In the genomic region with DNA sequence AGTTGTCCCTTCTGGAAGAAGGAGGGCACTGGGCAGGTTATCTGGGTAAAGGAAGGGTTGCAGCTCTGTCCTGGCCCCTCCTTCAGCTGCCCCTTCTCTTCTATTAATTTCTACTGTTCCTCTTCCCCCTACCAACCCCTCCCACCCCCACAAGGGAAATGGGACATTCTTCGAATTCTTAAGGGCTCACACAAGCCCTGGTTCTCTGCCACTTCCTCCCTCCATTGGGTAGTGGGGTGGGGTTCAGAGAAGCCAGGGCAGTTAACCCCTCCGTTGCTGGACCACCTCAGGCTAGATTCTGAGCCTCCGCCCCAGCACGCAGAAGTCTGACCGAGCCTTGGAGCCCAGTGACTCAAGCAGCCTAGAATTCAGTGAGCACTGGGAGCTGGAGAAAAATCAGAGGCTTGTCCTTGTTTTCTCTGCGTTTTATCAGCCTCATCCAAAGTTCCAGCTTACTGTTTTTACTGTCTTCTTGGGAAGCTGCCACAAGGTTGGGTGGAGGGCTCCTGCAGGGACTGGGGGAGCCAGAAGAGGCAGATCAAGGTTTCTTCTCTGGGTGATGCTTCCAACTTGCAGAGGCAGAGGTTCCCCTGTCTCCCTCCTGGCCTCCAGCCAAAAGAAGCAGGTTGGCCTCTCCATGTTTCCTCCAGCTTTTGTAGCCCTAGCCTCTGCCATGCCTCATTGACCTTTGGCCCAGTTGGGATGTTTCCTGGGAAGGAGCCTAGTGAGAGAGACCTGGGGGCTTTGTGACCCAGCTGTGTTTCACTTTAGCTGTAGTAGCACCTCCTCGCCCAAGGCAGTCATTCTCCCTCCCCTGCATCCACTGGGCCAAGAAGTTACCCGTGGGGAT, we compare ENCODE assay signal across 1 cellular context.
TF ChIP-seq lines count a peak whose summit lies in the region.

No MANE protein-coding gene starts in this region.

TF ChIP-seq in IMR-90, 13 proteins besides CTCF, POLR2A, EP300 and RAD21:
- TF ChIP-seq MAZ (IDR thresholded peaks at IDR 0.05; ENCODE audit: borderline replicate concordance, low read depth, low read length) (peak; percentile 65; the same call in 1 of the 2 replicates), SMC3 (IDR thresholded peaks at IDR 0.05; ENCODE audit: low read depth, low read length) (0 out of 2 replicates have a peak, but pooled peaks have one; percentile 13)
- TF ChIP-seq, protein P1, sequence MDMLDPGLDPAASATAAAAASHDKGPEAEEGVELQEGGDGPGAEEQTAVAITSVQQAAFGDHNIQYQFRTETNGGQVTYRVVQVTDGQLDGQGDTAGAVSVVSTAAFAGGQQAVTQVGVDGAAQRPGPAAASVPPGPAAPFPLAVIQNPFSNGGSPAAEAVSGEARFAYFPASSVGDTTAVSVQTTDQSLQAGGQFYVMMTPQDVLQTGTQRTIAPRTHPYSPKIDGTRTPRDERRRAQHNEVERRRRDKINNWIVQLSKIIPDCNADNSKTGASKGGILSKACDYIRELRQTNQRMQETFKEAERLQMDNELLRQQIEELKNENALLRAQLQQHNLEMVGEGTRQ (IDR thresholded peaks at IDR 0.05; ENCODE audit: low read depth, low read length) = no peak
